ENCODE assay signal across 15 cellular contexts in genomic region chr5:2710910-2711309, GRCh38. TPM values are rescaled to one million over a fixed set of nuclear protein-coding genes. Genes with fewer than 3 reads are reported as not detected.
A peak's percentile ranks its signal among the peaks of the same experiment; 100 is the strongest.
DNase-seq lines count a peak whose midpoint lies in the region; ATAC-seq and TF ChIP-seq lines count a peak whose summit lies in the region.
"Had no signal": no experiment of that assay in that cellular context is flagged by ENCODE, and none has a peak within 500 bp of the region (broad histone marks: within the 10 kb centered on the region; RNA-seq: fewer than 3 reads in every experiment).

No MANE protein-coding gene starts in this region.

- H3K27me3 Mint-ChIP-seq in MCF 10A (ENCODE audit: insufficient read depth, unreplicated experiment) = no peaks in the 10 kb centered on the region
- H3K27me3 Mint-ChIP-seq: CD4-positive, CD25-positive, alpha-beta regulatory T cell had no signal

- TF ChIP-seq CTCF in C4-2B (conservative IDR thresholded peaks at IDR 0.05) (peak; percentile 62), Loucy (conservative IDR thresholded peaks at IDR 0.05; ENCODE audit: low read length) (peak; percentile 12; the same call in 1 of the 2 replicates), MCF 10A (IDR thresholded peaks at IDR 0.05; ENCODE audit: unreplicated experiment) (peak; percentile 32), neural cell (IDR thresholded peaks at IDR 0.05; ENCODE audit: poor library complexity, severe bottlenecking) (peak; percentile 63), GM20000 (IDR thresholded peaks at IDR 0.05; ENCODE audit: extremely low read depth, missing control alignments) (no peak)

- H3K27me3 ChIP-seq in Loucy (ENCODE audit: insufficient read depth, low read length, poor library complexity, severe bottlenecking) (no peaks in the 10 kb centered on the region), neural cell (ENCODE audit: insufficient read depth, low read depth, low read length) (no peaks in the 10 kb centered on the region)

- H3K4me3 Mint-ChIP-seq in MCF 10A (ENCODE audit: unreplicated experiment) = no peak overlapping the region
- H3K4me3 Mint-ChIP-seq: CD4-positive, CD25-positive, alpha-beta regulatory T cell had no signal

- intact Hi-C loops in MCF 10A (cut with micrococcal nuclease) = no loop called here

- DNase-seq in MCF 10A (ENCODE audit: unreplicated experiment) (peak; percentile 35), GM20000 (ENCODE audit: low spot score) (no peak)
- DNase-seq in activated CD8-positive, alpha-beta memory T cell treated with anti-CD3 and anti-CD28 coated beads, Interleukin-2, amount 50 U/mL, for 4 hours = no peak
- DNase-seq: CD4-positive, CD25-positive, alpha-beta regulatory T cell; cortex of kidney; esophagus squamous epithelium; GF-D8; retina; tibial artery had no signal

- ATAC-seq in HG02885 (IDR thresholded peaks at IDR 0.05; ENCODE audit: poor library complexity, unreplicated experiment) = no peak
- no peak for ATAC-seq in GM21576 (IDR thresholded peaks at IDR 0.05; ENCODE audit: unreplicated experiment)

- H3K36me3 Mint-ChIP-seq in MCF 10A (ENCODE audit: insufficient read depth, unreplicated experiment) = no peaks in the 10 kb centered on the region
- H3K36me3 Mint-ChIP-seq: CD4-positive, CD25-positive, alpha-beta regulatory T cell had no signal

- no peak overlapping the region for H2AFZ ChIP-seq in Loucy (ENCODE audit: low read length)
- H2AFZ ChIP-seq in neural cell (ENCODE audit: low read depth, low read length) = no peak overlapping the region

- H4K20me1 ChIP-seq in Loucy (ENCODE audit: insufficient read depth, low read length, poor library complexity, severe bottlenecking) (no peaks in the 10 kb centered on the region), neural cell (ENCODE audit: insufficient read depth) (no peaks in the 10 kb centered on the region)

- H3K4me2 ChIP-seq in Loucy (ENCODE audit: low read depth, low read length, poor library complexity, severe bottlenecking) (no peak overlapping the region), neural cell (ENCODE audit: low read length) (no peak overlapping the region)

- TF ChIP-seq RAD21 in neural cell (conservative IDR thresholded peaks at IDR 0.05) = peak; percentile 58

- H3K4me1 ChIP-seq in Loucy (ENCODE audit: insufficient read depth, low read length, poor library complexity, severe bottlenecking) = no peaks in the 10 kb centered on the region
- H3K4me1 ChIP-seq: esophagus squamous epithelium, tibial artery had no signal

- H3K27ac Mint-ChIP-seq in MCF 10A (ENCODE audit: low read depth, unreplicated experiment) = no peak overlapping the region
- H3K27ac Mint-ChIP-seq: CD4-positive, CD25-positive, alpha-beta regulatory T cell had no signal

- POLR2A ChIA-PET in MCF 10A (lab: Yijun Ruan, JAX) = interaction anchor here (0.7 kb wide), 1 partner anchor 504 kb away, joined by 3 read pairs; no protein-coding TSS in a partner anchor

- H3K9me2 ChIP-seq in Loucy (replicated peaks; ENCODE audit: low read depth, low read length) (no peaks in the 10 kb centered on the region), neural cell (ENCODE audit: insufficient read depth, low read length) (no peaks in the 10 kb centered on the region)

- H3K9ac ChIP-seq in Loucy (ENCODE audit: low read depth, low read length, poor library complexity, severe bottlenecking) = no peak overlapping the region
- no peak overlapping the region for H3K9ac ChIP-seq in neural cell (ENCODE audit: low read length)

- no TSS peak for BruUV-seq in MCF 10A (replicated peaks; lab: Mats Ljungman, UMichigan)

- H3K4me3 ChIP-seq in Loucy (ENCODE audit: low read length, poor library complexity, severe bottlenecking) = no peak overlapping the region
- no peak overlapping the region for H3K4me3 ChIP-seq in neural cell (ENCODE audit: low read length)
- H3K4me3 ChIP-seq: esophagus squamous epithelium, tibial artery had no signal

- CTCF ChIA-PET in MCF 10A (lab: Yijun Ruan, JAX) = interaction anchor here (0.6 to 1.1 kb wide), 4 partner anchors 10 to 190 kb away, joined by 3 read pairs; no protein-coding TSS in a partner anchor

- H3K9me3 Mint-ChIP-seq in MCF 10A (ENCODE audit: unreplicated experiment) = no peaks in the 10 kb centered on the region

- H3K36me3 ChIP-seq in Loucy (ENCODE audit: insufficient read depth, low read length) (no peaks in the 10 kb centered on the region), neural cell (ENCODE audit: insufficient read depth, low read length) (no peaks in the 10 kb centered on the region)
- H3K36me3 ChIP-seq: esophagus squamous epithelium, tibial artery had no signal

- no peaks in the 10 kb centered on the region for H3F3A ChIP-seq in Loucy (ENCODE audit: low read depth)
- no peaks in the 10 kb centered on the region for H3F3A ChIP-seq in neural cell (ENCODE audit: insufficient read depth, low read length, poor library complexity, severe bottlenecking)

- H3K27ac ChIP-seq in C4-2B = no peak overlapping the region
- H3K27ac ChIP-seq in neural cell (ENCODE audit: low read length) = no peak overlapping the region
- H3K27ac ChIP-seq: esophagus squamous epithelium, tibial artery had no signal

- H3K9me3 ChIP-seq in Loucy (ENCODE audit: insufficient read depth, low read depth, low read length) = peaks cover 3% of the 10 kb centered on the region; the same call in 1 of the 2 replicates
- no peaks in the 10 kb centered on the region for H3K9me3 ChIP-seq in neural cell (ENCODE audit: low read length)
- H3K9me3 ChIP-seq: esophagus squamous epithelium, tibial artery had no signal

- TF ChIP-seq EP300 in neural cell (conservative IDR thresholded peaks at IDR 0.05; ENCODE audit: poor library complexity, severe bottlenecking) = no peak

- H3K79me2 ChIP-seq in Loucy (ENCODE audit: insufficient read depth, low read length) (no peaks in the 10 kb centered on the region), neural cell (replicated peaks; ENCODE audit: insufficient read depth, low read length) (no peaks in the 10 kb centered on the region)

- peaks cover 9% of the 10 kb centered on the region for H3K4me1 Mint-ChIP-seq in MCF 10A (ENCODE audit: insufficient read depth, unreplicated experiment)
- H3K4me1 Mint-ChIP-seq: CD4-positive, CD25-positive, alpha-beta regulatory T cell had no signal

TF ChIP-seq in neural cell, 6 proteins besides CTCF, POLR2A, EP300 and RAD21:
- TF ChIP-seq SMC3 (conservative IDR thresholded peaks at IDR 0.05; ENCODE audit: poor library complexity) = peak; percentile 62
- TF ChIP-seq REST (IDR thresholded peaks at IDR 0.05; ENCODE audit: borderline replicate concordance) = no peak
TF ChIP-seq in neural cell: peak in this region for 1.

RNA-seq across cellular contexts. Expression of gene IRX2, which starts 40.6 kb away (rescaled TPM):
- total RNA-seq in MCF 10A (2022) = 35.4 and 43.4 TPM in 2 replicates
- polyA plus RNA-seq in neural cell = 0.16 and 0.95 TPM in 2 replicates
- polyA minus RNA-seq in neural cell = 0.49 and 0.93 TPM in 2 replicates
- total RNA-seq: CD4-positive, CD25-positive, alpha-beta regulatory T cell; liver had no signal
- polyA plus RNA-seq: CD4-positive, CD25-positive, alpha-beta regulatory T cell; liver had no signal
